Comparison of ENCODE assay signal across 8 cellular contexts in the genomic region with DNA sequence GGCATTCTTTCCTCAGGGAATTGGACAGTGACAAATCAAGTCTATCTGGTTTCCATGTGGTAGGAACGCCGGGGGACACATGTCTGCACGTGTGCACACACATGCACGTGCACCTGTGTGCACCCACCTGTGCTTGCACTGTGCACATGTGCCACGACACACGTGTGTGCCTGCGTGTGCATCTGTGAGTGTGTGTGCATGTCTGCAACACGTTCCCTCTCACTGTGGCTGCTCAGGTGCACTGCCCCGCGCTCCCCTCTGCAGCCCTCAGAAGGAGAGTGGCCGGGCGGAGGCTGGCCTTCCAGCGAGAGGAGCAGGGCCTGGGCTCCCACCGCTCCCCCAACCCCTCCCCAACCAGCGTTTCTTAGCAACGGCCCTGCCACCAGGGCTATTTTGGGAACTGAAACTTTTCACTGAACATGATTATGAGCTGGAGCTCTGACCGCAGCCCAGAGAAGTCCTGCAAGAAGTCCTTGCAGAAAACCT.
A peak's percentile ranks its signal among the peaks of the same experiment; 100 is the strongest.
DNase-seq lines count a peak whose midpoint lies in the region; ATAC-seq, FAIRE-seq and TF ChIP-seq lines count a peak whose summit lies in the region.

No MANE protein-coding gene starts in this region.

- H3K9ac ChIP-seq in Karpas-422 (ENCODE audit: low read length), result 0 out of 2 replicates have a peak overlapping the region, but pooled peaks have one; percentile 10

- H3K27me3 ChIP-seq in Karpas-422 (ENCODE audit: low read length) (no peaks in the 10 kb centered on the region), layer of hippocampus (ENCODE audit: control insufficient read depth, insufficient read depth, low read length) (no peaks in the 10 kb centered on the region)

- H3K27ac ChIP-seq in Karpas-422 (ENCODE audit: low read length), result no peak overlapping the region
- peak overlapping the region; percentile 10 for H3K27ac ChIP-seq in layer of hippocampus (ENCODE audit: low read depth, low read length)

- DNase-seq in Karpas-422 (peak; percentile 67), putamen (ENCODE audit: low spot score) (no peak), RCC 7860 (ENCODE audit: low spot score) (no peak), progenitor cell of endocrine pancreas (ENCODE audit: low spot score, unreplicated experiment) (no peak)
- DNase-seq in stimulated activated CD4-positive, alpha-beta T cell treated with anti-CD3 and anti-CD28 coated beads, Interleukin-15, amount 100 ng/mL, for 24 hours, result no peak

- no peak for FAIRE-seq in RCC 7860 (lab: Jason Lieb, UNC)

- peaks cover 53% of the 10 kb centered on the region for H3K27me3 Mint-ChIP-seq in progenitor cell of endocrine pancreas

- peaks cover 27% of the 10 kb centered on the region for H3K4me1 ChIP-seq in Karpas-422 (ENCODE audit: low read length)

- no peak overlapping the region for H3K4me3 Mint-ChIP-seq in progenitor cell of endocrine pancreas (ENCODE audit: low read depth)

- no peaks in the 10 kb centered on the region for H3K4me1 Mint-ChIP-seq in progenitor cell of endocrine pancreas (ENCODE audit: low read depth)

- no peaks in the 10 kb centered on the region for H3K36me3 ChIP-seq in Karpas-422 (ENCODE audit: insufficient read depth, low read length)

- no peaks in the 10 kb centered on the region for H3K79me2 ChIP-seq in Karpas-422 (ENCODE audit: low read length)

- no peaks in the 10 kb centered on the region; the same call in 1 of the 2 replicates for H4K20me1 ChIP-seq in Karpas-422 (ENCODE audit: insufficient read depth, low read depth, low read length)

- peak overlapping the region; percentile 60 for H3K4me2 ChIP-seq in Karpas-422 (ENCODE audit: low read depth, low read length, poor library complexity, severe bottlenecking)

- no peak for TF ChIP-seq CTCF in progenitor cell of endocrine pancreas (IDR thresholded peaks at IDR 0.05; ENCODE audit: unreplicated experiment)

- H3K9me3 Mint-ChIP-seq in progenitor cell of endocrine pancreas (ENCODE audit: low read depth), result no peaks in the 10 kb centered on the region

- H2AFZ ChIP-seq in Karpas-422 (ENCODE audit: low read length), result no peak overlapping the region

- no peak overlapping the region for H3K27ac Mint-ChIP-seq in progenitor cell of endocrine pancreas

- H3K36me3 Mint-ChIP-seq in progenitor cell of endocrine pancreas (ENCODE audit: insufficient read depth), result no peaks in the 10 kb centered on the region

- H3K9me2 ChIP-seq in Karpas-422 (replicated peaks; ENCODE audit: insufficient read depth, low read length), result no peaks in the 10 kb centered on the region

- H3K9me3 ChIP-seq in Karpas-422 (ENCODE audit: low read length), result no peaks in the 10 kb centered on the region

- ATAC-seq in GM18498 (IDR thresholded peaks at IDR 0.05; ENCODE audit: unreplicated experiment) (peak; percentile 78), GM21786 (IDR thresholded peaks at IDR 0.05; ENCODE audit: unreplicated experiment) (peak; percentile 87)

- peak overlapping the region; percentile 54 for H3K4me3 ChIP-seq in Karpas-422 (ENCODE audit: low read length)
